9 cellular contexts compared by ENCODE assay signal in genomic region chr4:40294339-40294738, GRCh38. TPM values are rescaled to one million over a fixed set of nuclear protein-coding genes. Genes with fewer than 3 reads are reported as not detected.
"Had no signal": no experiment of that assay in that cellular context is flagged by ENCODE, and none has a peak within 500 bp of the region (broad histone marks: within the 10 kb centered on the region; RNA-seq: fewer than 3 reads in every experiment).

No MANE protein-coding gene starts in this region.

- H3K9me3 ChIP-seq: HAP-1 had no signal

- H3K4me3 ChIP-seq: GM23248, HAP-1 had no signal

- H3K4me1 ChIP-seq: HAP-1 had no signal

- FAIRE-seq: HepG2 had no signal

- DNase-seq: GM23248, GOT3, H7, KBM-7 had no signal

- H3K27ac ChIP-seq: GM23248, HL-60, KMS-11 had no signal

- H3K36me3 ChIP-seq: HAP-1 had no signal

RNA-seq across cellular contexts. Expression of gene CHRNA9, which starts 40.8 kb away (rescaled TPM):
- total RNA-seq: HepG2 had no signal
- polyA plus RNA-seq: HepG2, IgD-negative memory B cell had no signal
